In the genomic region with DNA sequence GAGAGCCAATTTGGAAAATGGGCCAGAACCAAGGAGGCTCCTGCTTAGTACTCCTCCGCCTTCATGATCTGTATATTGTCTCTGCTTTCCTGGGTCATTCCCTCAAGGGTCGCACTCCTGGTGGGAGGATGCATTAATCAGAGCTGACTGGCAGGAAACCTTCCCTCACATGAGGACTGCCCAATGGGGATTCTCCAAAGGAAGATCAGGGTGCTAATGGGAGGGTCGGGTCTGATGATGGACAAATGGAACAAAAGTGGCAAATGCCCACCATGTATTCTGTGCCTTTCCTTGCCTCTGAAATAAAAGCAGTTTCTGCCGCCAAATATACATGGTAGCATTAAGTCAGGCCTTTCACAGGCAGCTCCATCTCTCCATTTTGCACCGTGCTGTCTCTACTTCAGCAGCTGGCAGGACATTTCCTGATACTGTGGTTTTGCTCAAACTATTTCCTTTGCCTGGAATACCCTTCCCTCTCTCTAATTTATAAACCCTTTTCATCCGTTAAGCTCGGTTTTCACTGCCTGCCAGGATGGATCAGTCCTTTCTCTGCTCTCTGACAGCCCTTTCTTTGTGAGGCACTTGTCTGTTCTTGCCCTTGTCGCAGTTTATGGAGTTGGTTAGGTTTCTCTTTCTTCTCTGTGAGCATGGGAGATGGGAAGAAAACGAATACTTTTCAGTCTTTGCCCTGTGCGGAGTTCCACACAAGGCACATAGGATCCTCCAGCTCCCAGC, we compare ENCODE assay signal across 13 cellular contexts. TPM values are rescaled to one million over a fixed set of nuclear protein-coding genes. Genes with fewer than 3 reads are reported as not detected.
DNase-seq lines count a peak whose midpoint lies in the region; ATAC-seq and TF ChIP-seq lines count a peak whose summit lies in the region.
"Had no signal": no experiment of that assay in that cellular context is flagged by ENCODE, and none has a peak within 500 bp of the region (broad histone marks: within the 10 kb centered on the region; RNA-seq: fewer than 3 reads in every experiment).

No MANE protein-coding gene starts in this region.

- no peak overlapping the region for H3K4me3 ChIP-seq in WERI-Rb-1 (ENCODE audit: low read depth, low read length)
- H3K4me3 ChIP-seq: mucosa of descending colon had no signal

- no peak for TF ChIP-seq CTCF in activated CD8-positive, alpha-beta T cell treated with anti-CD3 and anti-CD28 coated beads for 36 hours (IDR thresholded peaks at IDR 0.05)
- TF ChIP-seq CTCF in WERI-Rb-1 (IDR thresholded peaks at IDR 0.05; ENCODE audit: low read depth, low read length): no peak
- no peak for TF ChIP-seq CTCF in glutamatergic neuron (IDR thresholded peaks at IDR 0.05; ENCODE audit: partially characterized antibody, unreplicated experiment)

- H3K27me3 Mint-ChIP-seq in activated CD8-positive, alpha-beta T cell treated with anti-CD3 and anti-CD28 coated beads for 36 hours: no peaks in the 10 kb centered on the region
- no peaks in the 10 kb centered on the region for H3K27me3 Mint-ChIP-seq in activated CD8-positive, alpha-beta T cell treated with anti-CD3 and anti-CD28 coated beads, Interleukin-2, amount 10 ng/mL, durations not matched to agents 7 days and 5 days (ENCODE audit: low read depth)
- no peaks in the 10 kb centered on the region for H3K27me3 Mint-ChIP-seq in glutamatergic neuron (ENCODE audit: unreplicated experiment)
- no peaks in the 10 kb centered on the region for H3K27me3 Mint-ChIP-seq in stimulated activated memory B cell treated with anti-CD40 and anti-IgM and Interleukin-4, amounts not matched to agents 10 μg/mL and 1 μg/mL and 100 μg/mL, for 72 hours

- no peak for DNase-seq in activated CD8-positive, alpha-beta T cell treated with anti-CD3 and anti-CD28 coated beads for 36 hours
- DNase-seq in activated CD8-positive, alpha-beta T cell treated with anti-CD3 and anti-CD28 coated beads, Interleukin-2, amount 10 ng/mL, durations not matched to agents 7 days and 5 days: no peak
- DNase-seq in WERI-Rb-1 (peak; percentile 17), glutamatergic neuron (no peak), foreskin melanocyte (no peak), SW480 (ENCODE audit: low spot score) (no peak)
- DNase-seq in stimulated activated CD4-positive, alpha-beta T cell treated with anti-CD3 and anti-CD28 coated beads, Interleukin-2, amount 100 ng/mL, for 48 hours: no peak
- DNase-seq: activated effector memory CD4-positive, alpha-beta T cell treated with Interleukin-2 at 50 U/mL for 16 hours; head of caudate nucleus; mucosa of descending colon; NCI-H1694; stimulated activated CD8-positive, alpha-beta memory T cell treated with anti-CD3 and anti-CD28 coated beads, Interleukin-4, amount 100 ng/mL, for 48 hours had no signal

- no peaks in the 10 kb centered on the region for H3K9me3 ChIP-seq in WERI-Rb-1 (ENCODE audit: severe bottlenecking)
- H3K9me3 ChIP-seq: mucosa of descending colon had no signal

- no peak for ATAC-seq in activated CD8-positive, alpha-beta T cell treated with anti-CD3 and anti-CD28 coated beads for 36 hours
- no peak for ATAC-seq in activated CD8-positive, alpha-beta T cell treated with anti-CD3 and anti-CD28 coated beads, Interleukin-2, amount 10 ng/mL, durations not matched to agents 7 days and 5 days
- no peak for ATAC-seq in stimulated activated memory B cell treated with anti-CD40 and anti-IgM and Interleukin-4, amounts not matched to agents 10 μg/mL and 1 μg/mL and 100 μg/mL, for 72 hours
- ATAC-seq: mucosa of descending colon had no signal

- H3K27me3 ChIP-seq in WERI-Rb-1 (ENCODE audit: insufficient read depth, low read depth, severe bottlenecking): no peaks in the 10 kb centered on the region

- POLR2A ChIA-PET in activated CD8-positive, alpha-beta T cell treated with anti-CD3 and anti-CD28 coated beads for 36 hours (lab: Charles Lee): interaction anchor here (0.9 to 2.9 kb wide), 6 partner anchors 9 to 94 kb away, joined by 3 to 17 read pairs (median 4); no protein-coding TSS in a partner anchor
- POLR2A ChIA-PET in activated CD8-positive, alpha-beta T cell treated with anti-CD3 and anti-CD28 coated beads, Interleukin-2, amount 10 ng/mL, durations not matched to agents 7 days and 5 days (lab: Charles Lee): interaction anchor here (0.9 kb wide), 1 partner anchor 157 kb away, joined by 3 read pairs; no protein-coding TSS in a partner anchor

- no peaks in the 10 kb centered on the region for H3K9me3 Mint-ChIP-seq in activated CD8-positive, alpha-beta T cell treated with anti-CD3 and anti-CD28 coated beads for 36 hours
- no peaks in the 10 kb centered on the region for H3K9me3 Mint-ChIP-seq in activated CD8-positive, alpha-beta T cell treated with anti-CD3 and anti-CD28 coated beads, Interleukin-2, amount 10 ng/mL, durations not matched to agents 7 days and 5 days (ENCODE audit: insufficient read depth)
- no peaks in the 10 kb centered on the region for H3K9me3 Mint-ChIP-seq in glutamatergic neuron (ENCODE audit: unreplicated experiment)
- no peaks in the 10 kb centered on the region for H3K9me3 Mint-ChIP-seq in stimulated activated memory B cell treated with anti-CD40 and anti-IgM and Interleukin-4, amounts not matched to agents 10 μg/mL and 1 μg/mL and 100 μg/mL, for 72 hours

- no peak overlapping the region for H3K4me3 Mint-ChIP-seq in activated CD8-positive, alpha-beta T cell treated with anti-CD3 and anti-CD28 coated beads for 36 hours
- no peak overlapping the region for H3K4me3 Mint-ChIP-seq in activated CD8-positive, alpha-beta T cell treated with anti-CD3 and anti-CD28 coated beads, Interleukin-2, amount 10 ng/mL, durations not matched to agents 7 days and 5 days
- peak overlapping the region; percentile 16 for H3K4me3 Mint-ChIP-seq in glutamatergic neuron (ENCODE audit: unreplicated experiment)
- peak overlapping the region; percentile 8 for H3K4me3 Mint-ChIP-seq in stimulated activated memory B cell treated with anti-CD40 and anti-IgM and Interleukin-4, amounts not matched to agents 10 μg/mL and 1 μg/mL and 100 μg/mL, for 72 hours

- H3K36me3 Mint-ChIP-seq in activated CD8-positive, alpha-beta T cell treated with anti-CD3 and anti-CD28 coated beads for 36 hours (ENCODE audit: low read depth): peaks cover 43% of the 10 kb centered on the region
- H3K36me3 Mint-ChIP-seq in activated CD8-positive, alpha-beta T cell treated with anti-CD3 and anti-CD28 coated beads, Interleukin-2, amount 10 ng/mL, durations not matched to agents 7 days and 5 days (ENCODE audit: low read depth): peaks cover 25% of the 10 kb centered on the region
- no peaks in the 10 kb centered on the region for H3K36me3 Mint-ChIP-seq in glutamatergic neuron (ENCODE audit: unreplicated experiment)
- H3K36me3 Mint-ChIP-seq in stimulated activated memory B cell treated with anti-CD40 and anti-IgM and Interleukin-4, amounts not matched to agents 10 μg/mL and 1 μg/mL and 100 μg/mL, for 72 hours: peaks cover 20% of the 10 kb centered on the region

- H3K36me3 ChIP-seq in WERI-Rb-1: peaks cover 34% of the 10 kb centered on the region

- peaks cover 66% of the 10 kb centered on the region for H3K4me1 Mint-ChIP-seq in activated CD8-positive, alpha-beta T cell treated with anti-CD3 and anti-CD28 coated beads for 36 hours (ENCODE audit: low read depth)
- H3K4me1 Mint-ChIP-seq in activated CD8-positive, alpha-beta T cell treated with anti-CD3 and anti-CD28 coated beads, Interleukin-2, amount 10 ng/mL, durations not matched to agents 7 days and 5 days (ENCODE audit: low read depth): peaks cover 43% of the 10 kb centered on the region
- H3K4me1 Mint-ChIP-seq in glutamatergic neuron (ENCODE audit: low read depth, unreplicated experiment): peaks cover 27% of the 10 kb centered on the region
- H3K4me1 Mint-ChIP-seq in stimulated activated memory B cell treated with anti-CD40 and anti-IgM and Interleukin-4, amounts not matched to agents 10 μg/mL and 1 μg/mL and 100 μg/mL, for 72 hours: peaks cover 65% of the 10 kb centered on the region

- peak overlapping the region; percentile 4 for H3K27ac Mint-ChIP-seq in activated CD8-positive, alpha-beta T cell treated with anti-CD3 and anti-CD28 coated beads for 36 hours
- no peak overlapping the region for H3K27ac Mint-ChIP-seq in activated CD8-positive, alpha-beta T cell treated with anti-CD3 and anti-CD28 coated beads, Interleukin-2, amount 10 ng/mL, durations not matched to agents 7 days and 5 days
- H3K27ac Mint-ChIP-seq in glutamatergic neuron (ENCODE audit: unreplicated experiment): peak overlapping the region; percentile 72
- H3K27ac Mint-ChIP-seq in stimulated activated memory B cell treated with anti-CD40 and anti-IgM and Interleukin-4, amounts not matched to agents 10 μg/mL and 1 μg/mL and 100 μg/mL, for 72 hours: peak overlapping the region; percentile 42

- CTCF ChIA-PET in activated CD8-positive, alpha-beta T cell treated with anti-CD3 and anti-CD28 coated beads for 36 hours (lab: Charles Lee): interaction anchor here (1.2 to 2.4 kb wide), 4 partner anchors 12 to 100 kb away, joined by 3 to 11 read pairs (median 4); no protein-coding TSS in a partner anchor
- CTCF ChIA-PET in activated CD8-positive, alpha-beta T cell treated with anti-CD3 and anti-CD28 coated beads, Interleukin-2, amount 10 ng/mL, durations not matched to agents 7 days and 5 days (lab: Charles Lee): interaction anchor here (1.0 to 4.9 kb wide), 7 partner anchors 10 to 149 kb away, joined by 3 to 36 read pairs (median 3); partner anchors contain the start of gene SREBF2

- peak overlapping the region; percentile 75 for H3K27ac ChIP-seq in WERI-Rb-1

- intact Hi-C loops in activated CD8-positive, alpha-beta T cell treated with anti-CD3 and anti-CD28 coated beads for 36 hours (cut with micrococcal nuclease): no loop called here

RNA-seq across cellular contexts. Expression of gene SREBF2, which starts 13.5 kb away (rescaled TPM):
- 10 to 100 TPM; 87.1 to 92.9 TPM for total RNA-seq in activated CD8-positive, alpha-beta T cell treated with anti-CD3 and anti-CD28 coated beads for 36 hours
- total RNA-seq in activated CD8-positive, alpha-beta T cell treated with anti-CD3 and anti-CD28 coated beads, Interleukin-2, amount 10 ng/mL, durations not matched to agents 7 days and 5 days: 10 to 100 TPM; 93.0 to 93.7 TPM
- 291 TPM for total RNA-seq in glutamatergic neuron (ENCODE audit: unreplicated experiment)

RNA-seq across cellular contexts. Expression of gene CCDC134, which starts 46.0 kb away (rescaled TPM):
- 10 to 100 TPM; 15.2 to 15.9 TPM for total RNA-seq in activated CD8-positive, alpha-beta T cell treated with anti-CD3 and anti-CD28 coated beads for 36 hours
- 10 to 100 TPM; 20.3 to 20.9 TPM for total RNA-seq in activated CD8-positive, alpha-beta T cell treated with anti-CD3 and anti-CD28 coated beads, Interleukin-2, amount 10 ng/mL, durations not matched to agents 7 days and 5 days
- 9.4 TPM for total RNA-seq in glutamatergic neuron (ENCODE audit: unreplicated experiment)

Comparison
In these comparisons a context has a peak if more than half of its experiments do, and no peak if none do; other contexts are left out.
1. H3K4me3 Mint-ChIP-seq: peak in glutamatergic neuron (single experiment) and stimulated activated memory B cell treated with anti-CD40 and anti-IgM and Interleukin-4, amounts not matched to agents 10 μg/mL and 1 μg/mL and 100 μg/mL, for 72 hours (single experiment); none in activated CD8-positive, alpha-beta T cell treated with anti-CD3 and anti-CD28 coated beads for 36 hours (single experiment) and activated CD8-positive, alpha-beta T cell treated with anti-CD3 and anti-CD28 coated beads, Interleukin-2, amount 10 ng/mL, durations not matched to agents 7 days and 5 days (single experiment).